Comparison of ENCODE assay signal across 8 cellular contexts in genomic region chr9:503881-504852, GRCh38. TPM values are rescaled to one million over a fixed set of nuclear protein-coding genes. Genes with fewer than 3 reads are reported as not detected.
DNase-seq lines count a peak whose midpoint lies in the region; ATAC-seq lines count a peak whose summit lies in the region.

Gene KANK1 (plus strand): TSS chr9:504695.

- H3K4me1 Mint-ChIP-seq in activated CD4-positive, alpha-beta T cell treated with anti-CD3 and anti-CD28 coated beads, Interleukin-2, amount 10 ng/mL, durations not matched to agents 24 days and 14 days = peaks cover 8% of the 10 kb centered on the region

- intact Hi-C loops in activated CD4-positive, alpha-beta T cell treated with anti-CD3 and anti-CD28 coated beads, Interleukin-2, amount 10 ng/mL, durations not matched to agents 24 days and 14 days (cut with micrococcal nuclease) = loop anchor here (1.0 to 10.0 kb wide), 3 partner anchors 34 to 1511 kb away; partner anchors contain the start of gene SMARCA2

- H3K27ac Mint-ChIP-seq in activated CD4-positive, alpha-beta T cell treated with anti-CD3 and anti-CD28 coated beads, Interleukin-2, amount 10 ng/mL, durations not matched to agents 24 days and 14 days = peak within 1 kb of the TSS; percentile 55

- H3K27me3 Mint-ChIP-seq in activated CD4-positive, alpha-beta T cell treated with anti-CD3 and anti-CD28 coated beads, Interleukin-2, amount 10 ng/mL, durations not matched to agents 24 days and 14 days = peaks cover 52% of the 10 kb centered on the region

- DNase-seq in 8988T = peak; percentile 76
- DNase-seq in NCI-H2171 treated with DMSO at 0.1 percent for 48 hours (lab: John Stamatoyannopoulos, UW) = peak; percentile 84
- DNase-seq in activated CD4-positive, alpha-beta T cell treated with anti-CD3 and anti-CD28 coated beads, Interleukin-2, amount 10 ng/mL, durations not matched to agents 24 days and 14 days = peak; percentile 94
- DNase-seq in cortex of kidney (lab: John Stamatoyannopoulos, UW) = peak; percentile 16
- DNase-seq in left kidney (ENCODE audit: low read depth, low spot score) = peak; percentile 93
- peak; percentile 68 for DNase-seq in stimulated activated CD4-positive, alpha-beta T cell treated with anti-CD3 and anti-CD28 coated beads, Interleukin-1b, Interleukin-23, amount 100 ng/mL, for 48 hours

- H3K9me3 Mint-ChIP-seq in activated CD4-positive, alpha-beta T cell treated with anti-CD3 and anti-CD28 coated beads, Interleukin-2, amount 10 ng/mL, durations not matched to agents 24 days and 14 days = no peaks in the 10 kb centered on the region

- H3K4me3 Mint-ChIP-seq in activated CD4-positive, alpha-beta T cell treated with anti-CD3 and anti-CD28 coated beads, Interleukin-2, amount 10 ng/mL, durations not matched to agents 24 days and 14 days = peak within 1 kb of the TSS; percentile 81

- no peaks in the 10 kb centered on the region for H3K36me3 Mint-ChIP-seq in activated CD4-positive, alpha-beta T cell treated with anti-CD3 and anti-CD28 coated beads, Interleukin-2, amount 10 ng/mL, durations not matched to agents 24 days and 14 days (ENCODE audit: low read depth)

- ATAC-seq in GM18499 (IDR thresholded peaks at IDR 0.05; ENCODE audit: insufficient read depth, unreplicated experiment) (peak; percentile 61), HG02970 (IDR thresholded peaks at IDR 0.05; ENCODE audit: low FRiP score, unreplicated experiment) (peak; percentile 84)

RNA-seq across cellular contexts. Expression of gene KANK1, which starts in this region (rescaled TPM):
- 2.5 and 2.8 TPM in 2 replicates for total RNA-seq in activated CD4-positive, alpha-beta T cell treated with anti-CD3 and anti-CD28 coated beads, Interleukin-2, amount 10 ng/mL, durations not matched to agents 24 days and 14 days

Comparison
In these comparisons a context has a peak if more than half of its experiments do, and no peak if none do; other contexts are left out.
1. Peak in every context shown above with its lines: DNase-seq and ATAC-seq.
2. DNase-seq: peak in every context shown above with its lines; median percentile 94 in activated CD4-positive, alpha-beta T cell treated with anti-CD3 and anti-CD28 coated beads, Interleukin-2, amount 10 ng/mL, durations not matched to agents 24 days and 14 days; 93 in left kidney; 84 in NCI-H2171 treated with DMSO at 0.1 percent for 48 hours; 76 in 8988T; 68 in stimulated activated CD4-positive, alpha-beta T cell treated with anti-CD3 and anti-CD28 coated beads, Interleukin-1b, Interleukin-23, amount 100 ng/mL, for 48 hours; 16 in cortex of kidney.